ENCODE assay signal across 15 cellular contexts in the genomic region with DNA sequence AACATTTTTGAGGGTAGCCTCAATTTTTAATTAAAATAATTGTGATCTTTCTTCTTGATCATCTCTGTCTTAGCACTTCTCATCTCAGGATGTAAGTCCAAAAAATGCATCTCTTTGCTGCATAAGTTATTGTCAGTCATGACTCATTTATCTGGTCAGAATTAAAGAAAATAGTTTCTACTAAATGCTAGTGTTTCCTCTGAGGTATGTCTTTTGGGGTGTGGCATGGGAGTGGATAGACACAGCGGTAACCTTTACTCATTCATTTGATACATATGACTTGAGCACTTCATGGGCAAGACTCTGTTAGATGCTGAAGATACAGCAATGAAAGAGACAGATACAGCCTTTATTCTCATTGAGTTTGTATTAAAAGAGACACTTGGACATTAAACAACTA.
DNase-seq lines count a peak whose midpoint lies in the region; ATAC-seq and TF ChIP-seq lines count a peak whose summit lies in the region.
"Had no signal": no experiment of that assay in that cellular context is flagged by ENCODE, and none has a peak within 500 bp of the region (broad histone marks: within the 10 kb centered on the region; RNA-seq: fewer than 3 reads in every experiment).

No MANE protein-coding gene starts in this region.

- DNase-seq in EL (peak; percentile 46), M059J (ENCODE audit: low read depth) (peak; percentile 65), cardiac fibroblast (ENCODE audit: low read depth in 2 of 2) (peak; percentile 3 to 60), left lobe of liver (ENCODE audit: low spot score) (no peak), SIG-M5 (lab: John Stamatoyannopoulos, UW) (no peak)
- no peak for DNase-seq in stimulated activated CD4-positive, alpha-beta T cell treated with anti-CD3 and anti-CD28 coated beads, Interleukin-4, amount 100 ng/mL, for 4 hours
- DNase-seq in activated CD4-positive, alpha-beta T cell treated with anti-CD3 and anti-CD28 coated beads for 48 hours: no peak
- DNase-seq in stimulated activated naive CD4-positive, alpha-beta T cell (lab: John Stamatoyannopoulos, UW): no peak
- DNase-seq: aorta; dermis blood vessel endothelial cell; naive thymus-derived CD8-positive, alpha-beta T cell; NCI-H187; NCI-H524; posterior cingulate gyrus had no signal

- TF ChIP-seq CTCF in cardiac fibroblast (IDR thresholded peaks at IDR 0.05; ENCODE audit: low read depth, low read length): no peak

- H3K4me3 ChIP-seq in cardiac fibroblast (replicated peaks in 1 of 2; ENCODE audit: low read depth in 2 of 2, low read length in 2 of 2): no peak overlapping the region
- H3K4me3 ChIP-seq: lung had no signal

- ATAC-seq in left lobe of liver: peak; percentile 48
- ATAC-seq: naive thymus-derived CD8-positive, alpha-beta T cell had no signal

Comparison
In these comparisons a context has a peak if more than half of its experiments do, and no peak if none do; other contexts are left out.
1. DNase-seq: peak in EL (single experiment), M059J (single experiment) and cardiac fibroblast (2 of 2); none in left lobe of liver (single experiment), SIG-M5 (single experiment), stimulated activated CD4-positive, alpha-beta T cell treated with anti-CD3 and anti-CD28 coated beads, Interleukin-4, amount 100 ng/mL, for 4 hours (0 of 2), activated CD4-positive, alpha-beta T cell treated with anti-CD3 and anti-CD28 coated beads for 48 hours (single experiment) and stimulated activated naive CD4-positive, alpha-beta T cell (0 of 6).